In genomic region chr15:82709421-82710207, GRCh38 we compare ENCODE assay signal across 8 cellular contexts. TPM values are rescaled to one million over a fixed set of nuclear protein-coding genes. Genes with fewer than 3 reads are reported as not detected.
DNase-seq lines count a peak whose midpoint lies in the region; ATAC-seq and TF ChIP-seq lines count a peak whose summit lies in the region.

AP3B2 (minus strand) TSS chr15:82709875; CDS start chr15:82709706, 169 bp downstream.

- CTCF ChIA-PET in A673 (lab: Charles Lee): no interaction called here

- peaks cover 8% of the 10 kb centered on the region for H3K4me1 ChIP-seq in A673 (ENCODE audit: insufficient read depth, low read length, poor library complexity, severe bottlenecking)
- peaks cover 7% of the 10 kb centered on the region for H3K4me1 ChIP-seq in colonic mucosa
- H3K4me1 ChIP-seq in left lung: peaks cover 3 to 16% of the 10 kb centered on the region in 2 donors

- intact Hi-C loops in A673 (cut with micrococcal nuclease; ENCODE audit: unreplicated experiment): loop anchor here (5.0 kb wide), 1 partner anchor 47 kb away; no protein-coding TSS in a partner anchor
- intact Hi-C loops in colonic mucosa (cut with DNase I): no loop called here
- intact Hi-C loops in left lung (cut with DNase I): no loop called here

- H3K27ac ChIP-seq in A673 (ENCODE audit: low read depth, low read length, poor library complexity, severe bottlenecking): no peak within 1 kb of the TSS
- no peak within 1 kb of the TSS for H3K27ac ChIP-seq in colonic mucosa
- no peak within 1 kb of the TSS for H3K27ac ChIP-seq in left lung

- BruUV-seq in A673 (replicated peaks; lab: Mats Ljungman, UMichigan): no TSS peak

- DNase-seq in A673 (ENCODE audit: low spot score) (peak; percentile 86), NCI-H460 (ENCODE audit: extremely low read depth, low read depth) (peak; percentile 28), colonic mucosa (peak; percentile 74), left lung (peak; percentile 74 to 93)
- peak; percentile 81 for DNase-seq in activated CD4-positive, alpha-beta T cell treated with anti-CD3 and anti-CD28 coated beads for 48 hours
- DNase-seq in stimulated activated CD4-positive, alpha-beta T cell treated with anti-CD3 and anti-CD28 coated beads, Interleukin-2, amount 100 ng/mL, for 24 hours: peak; percentile 72 to 80

- no peak for TF ChIP-seq CTCF in A673 (conservative IDR thresholded peaks at IDR 0.05; ENCODE audit: low read depth, low read length)
- TF ChIP-seq CTCF in colonic mucosa (IDR thresholded peaks at IDR 0.05): no peak
- TF ChIP-seq CTCF in left lung (IDR thresholded peaks at IDR 0.05): no peak

- H3K4me3 ChIP-seq in A673 (ENCODE audit: low read depth, low read length, poor library complexity, severe bottlenecking) (peak within 1 kb of the TSS; percentile 96), colonic mucosa (peak within 1 kb of the TSS; percentile 85), left lung (peak within 1 kb of the TSS; percentile 59 to 73)

- in situ Hi-C loops in GM18951 (cut with MboI; ENCODE audit: low sequenced_read_pairs, unreplicated experiment): no loop called here

- H3K27me3 ChIP-seq in A673 (replicated peaks; ENCODE audit: insufficient read depth, low read depth, low read length, poor library complexity) (no peaks in the 10 kb centered on the region), colonic mucosa (no peaks in the 10 kb centered on the region), left lung (peaks cover 0 to 66% of the 10 kb centered on the region in 2 donors)

- ATAC-seq in HG03196 (IDR thresholded peaks at IDR 0.05; ENCODE audit: unreplicated experiment): peak; percentile 89
- peak; percentile 99 for ATAC-seq in left lung

- H3K36me3 ChIP-seq in A673 (ENCODE audit: insufficient read depth, low read length, poor library complexity, severe bottlenecking) (no peaks in the 10 kb centered on the region), colonic mucosa (no peaks in the 10 kb centered on the region), left lung (no peaks in the 10 kb centered on the region)

- POLR2A ChIA-PET in A673 (lab: Charles Lee; ENCODE audit: low non-redundant PET): no interaction called here

- TF ChIP-seq POLR2A in GM18951 (IDR thresholded peaks at IDR 0.05; ENCODE audit: extremely low read depth, insufficient read depth, insufficient read length): peak; percentile 16

- H3K9ac ChIP-seq in colonic mucosa (ENCODE audit: low read depth in 2 of 2, low read length in 2 of 2): peak within 1 kb of the TSS in 1 of 2 donors; percentile 43

- H3K9me3 ChIP-seq in A673 (ENCODE audit: low read depth, low read length, poor library complexity, severe bottlenecking): no peaks in the 10 kb centered on the region
- H3K9me3 ChIP-seq in colonic mucosa: no peaks in the 10 kb centered on the region
- H3K9me3 ChIP-seq in left lung: no peaks in the 10 kb centered on the region

RNA-seq across cellular contexts. Expression of gene AP3B2, which starts in this region (rescaled TPM):
- total RNA-seq in A673 (2021) (19.0 and 22.0 TPM in 2 replicates), colonic mucosa (1 to 10 TPM in 1 of 2 donors, under 1 TPM in 1; 0.82 to 1.2 TPM), left lung (1 to 10 TPM in 1 of 2 donors, under 1 TPM in 1; 0.82 to 1.6 TPM)
- total RNA-seq in NCI-H460 (2014; rRNA removed; shearing (Covaris generic)): 0.89 and 1.1 TPM in 2 replicates
- polyA plus RNA-seq in NCI-H460 (2014; cell fraction: nucleus; rRNA removed): 1.0 and 1.1 TPM in 2 replicates

Comparison
In these comparisons a context has a peak if more than half of its experiments do, and no peak if none do; other contexts are left out.
1. DNase-seq: peak in every context shown above with its lines; median percentile 86 in A673; 84 in left lung; 81 in activated CD4-positive, alpha-beta T cell treated with anti-CD3 and anti-CD28 coated beads for 48 hours; 76 in stimulated activated CD4-positive, alpha-beta T cell treated with anti-CD3 and anti-CD28 coated beads, Interleukin-2, amount 100 ng/mL, for 24 hours; 74 in colonic mucosa; 28 in NCI-H460.